In genomic region chr14:102888748-102889147, GRCh38 we compare ENCODE assay signal across 18 cellular contexts. TPM values are rescaled to one million over a fixed set of nuclear protein-coding genes. Genes with fewer than 3 reads are reported as not detected.
DNase-seq lines count a peak whose midpoint lies in the region; FAIRE-seq and TF ChIP-seq lines count a peak whose summit lies in the region.
"Had no signal": no experiment of that assay in that cellular context is flagged by ENCODE, and none has a peak within 500 bp of the region (broad histone marks: within the 10 kb centered on the region; RNA-seq: fewer than 3 reads in every experiment).

No MANE protein-coding gene starts in this region.

- no peaks in the 10 kb centered on the region for H4K20me1 ChIP-seq in Karpas-422 (ENCODE audit: insufficient read depth, low read depth, low read length)
- H4K20me1 ChIP-seq in hepatocyte (ENCODE audit: insufficient read depth, poor library complexity, severe bottlenecking) = no peaks in the 10 kb centered on the region

- no peak overlapping the region for H2AFZ ChIP-seq in Karpas-422 (ENCODE audit: low read length)
- no peak overlapping the region for H2AFZ ChIP-seq in hepatocyte
- H2AFZ ChIP-seq: GM23248 had no signal

- DNase-seq in Karpas-422 (no peak), bronchial epithelial cell (ENCODE audit: low read depth) (peak; percentile 5), hepatocyte (ENCODE audit: low spot score) (no peak), nucleus accumbens (lab: John Stamatoyannopoulos, UW) (no peak), RCC 7860 (ENCODE audit: low spot score) (no peak)
- no peak for DNase-seq in activated CD4-positive, CD25-positive, alpha-beta regulatory T cell treated with anti-CD3 and anti-CD28 coated beads, Interleukin-2, amount 50 U/mL, for 72 hours
- DNase-seq: C1 segment of cervical spinal cord; Calu3; CD4-positive, alpha-beta memory T cell; COR-L47; DMS53; DMS79 treated with DMSO at 0.1 percent for 48 hours; GF-D8; GM23248; H7; HCEC 1CT had no signal

- H3K4me2 ChIP-seq in Karpas-422 (ENCODE audit: low read depth, low read length, poor library complexity, severe bottlenecking) (no peak overlapping the region), hepatocyte (no peak overlapping the region)

- TF ChIP-seq CTCF in bronchial epithelial cell (IDR thresholded peaks at IDR 0.05; ENCODE audit: insufficient read depth, low read length, severe bottlenecking) (no peak), hepatocyte (IDR thresholded peaks at IDR 0.05; ENCODE audit: poor library complexity) (no peak)

- H3K4me1 ChIP-seq in Karpas-422 (ENCODE audit: low read length) = no peaks in the 10 kb centered on the region
- no peaks in the 10 kb centered on the region for H3K4me1 ChIP-seq in hepatocyte (ENCODE audit: insufficient read depth)

- H3K36me3 ChIP-seq in Karpas-422 (ENCODE audit: insufficient read depth, low read length) (peaks cover 81% of the 10 kb centered on the region), bronchial epithelial cell (ENCODE audit: control insufficient read depth, insufficient read depth, low read length) (peaks cover 13% of the 10 kb centered on the region), hepatocyte (replicated peaks; ENCODE audit: insufficient read depth, low read depth) (no peaks in the 10 kb centered on the region)

- no peak overlapping the region for H3K9ac ChIP-seq in Karpas-422 (ENCODE audit: low read length)
- H3K9ac ChIP-seq: GM23248 had no signal

- H3K79me2 ChIP-seq in Karpas-422 (ENCODE audit: low read length) (peaks cover 21% of the 10 kb centered on the region), hepatocyte (no peaks in the 10 kb centered on the region)

- H3K9me2 ChIP-seq in Karpas-422 (replicated peaks; ENCODE audit: insufficient read depth, low read length) (no peaks in the 10 kb centered on the region), hepatocyte (replicated peaks; ENCODE audit: insufficient read depth) (no peaks in the 10 kb centered on the region)

- FAIRE-seq in bronchial epithelial cell (lab: Jason Lieb, UNC) = no peak
- FAIRE-seq in RCC 7860 (lab: Jason Lieb, UNC) = no peak
- FAIRE-seq: H1 had no signal

- H3K27me3 ChIP-seq in Karpas-422 (ENCODE audit: low read length) (no peaks in the 10 kb centered on the region), bronchial epithelial cell (ENCODE audit: control insufficient read depth, insufficient read depth, low read length) (no peaks in the 10 kb centered on the region), hepatocyte (no peaks in the 10 kb centered on the region)

- 79% methylated on average over 1 of the region's 1 CpG for WGBS in hepatocyte (ENCODE audit: low lambda C conversion rate, missing lambda C conversion rate)

- no peak overlapping the region for H3K4me3 ChIP-seq in Karpas-422 (ENCODE audit: low read length)
- no peak overlapping the region for H3K4me3 ChIP-seq in bronchial epithelial cell (ENCODE audit: low read depth, low read length)
- H3K4me3 ChIP-seq in hepatocyte = no peak overlapping the region
- H3K4me3 ChIP-seq: GM23248 had no signal

- H3K9me3 ChIP-seq in Karpas-422 (ENCODE audit: low read length) (no peaks in the 10 kb centered on the region), hepatocyte (ENCODE audit: low read depth) (no peaks in the 10 kb centered on the region)

- H3K27ac ChIP-seq in Karpas-422 (ENCODE audit: low read length) (peak overlapping the region; percentile 17), hepatocyte (peak overlapping the region; percentile 9)
- H3K27ac ChIP-seq: GM23248 had no signal

RNA-seq across cellular contexts. Expression of gene AMN, which starts 33.7 kb away (rescaled TPM):
- 7.7 and 16.7 TPM in 2 replicates for total RNA-seq in Karpas-422 (2014; rRNA removed; shearing (Covaris generic); ENCODE audit: low replicate concordance)
- total RNA-seq in bronchial epithelial cell (4.2 and 6.5 TPM in 2 replicates), hepatocyte (157 and 169 TPM in 2 replicates)
- 217 and 247 TPM in 2 replicates for polyA plus RNA-seq in hepatocyte
- total RNA-seq: G401, GM23248 had no signal
- polyA plus RNA-seq: GM23248 had no signal
